In genomic region chr17:75511610-75512575, GRCh38 we compare ENCODE assay signal across 12 cellular contexts. TPM values are rescaled to one million over a fixed set of nuclear protein-coding genes. Genes with fewer than 3 reads are reported as not detected.
A peak's percentile ranks its signal among the peaks of the same experiment; 100 is the strongest.
DNase-seq lines count a peak whose midpoint lies in the region; ATAC-seq and TF ChIP-seq lines count a peak whose summit lies in the region.
"Had no signal": no experiment of that assay in that cellular context is flagged by ENCODE, and none has a peak within 500 bp of the region (broad histone marks: within the 10 kb centered on the region; RNA-seq: fewer than 3 reads in every experiment).

No MANE protein-coding gene starts in this region.

- no peak for ATAC-seq in HG03520 (IDR thresholded peaks at IDR 0.05; ENCODE audit: unreplicated experiment)
- ATAC-seq: CD8-positive, alpha-beta T cell had no signal

- H3K9me2 ChIP-seq in hepatocyte (replicated peaks; ENCODE audit: insufficient read depth) (no peaks in the 10 kb centered on the region), GM23248 (ENCODE audit: insufficient read depth) (no peaks in the 10 kb centered on the region)

- peaks cover 25% of the 10 kb centered on the region for H4K20me1 ChIP-seq in hepatocyte (ENCODE audit: insufficient read depth, poor library complexity, severe bottlenecking)
- no peaks in the 10 kb centered on the region for H4K20me1 ChIP-seq in GM23248 (ENCODE audit: insufficient read depth)

- H3K4me1 ChIP-seq in HEK293 (ENCODE audit: control insufficient read depth, insufficient read depth, low read length): no peaks in the 10 kb centered on the region
- H3K4me1 ChIP-seq in hepatocyte (ENCODE audit: insufficient read depth): peaks cover 40% of the 10 kb centered on the region
- H3K4me1 ChIP-seq in spleen: peaks cover 0 to 92% (median 50%) of the 10 kb centered on the region in 6 donors
- no peaks in the 10 kb centered on the region for H3K4me1 ChIP-seq in GM23248 (ENCODE audit: insufficient read depth)

- H3K4me2 ChIP-seq in hepatocyte (peak overlapping the region; percentile 100), GM23248 (ENCODE audit: unreplicated experiment) (no peak overlapping the region)
- H3K4me2 ChIP-seq: smooth muscle cell had no signal

- in situ Hi-C loops in GM23248 (cut with MboI): loop anchor here (10.0 kb wide), 1 partner anchor 87 kb away; no protein-coding TSS in a partner anchor

- no peak for TF ChIP-seq CTCF in HEK293 (tag by site-specific recombination; IDR thresholded peaks at IDR 0.05)
- TF ChIP-seq CTCF in hepatocyte (IDR thresholded peaks at IDR 0.05; ENCODE audit: poor library complexity): no peak
- no peak for TF ChIP-seq CTCF in spleen (IDR thresholded peaks at IDR 0.05 in 8 of 11, conservative IDR thresholded peaks at IDR 0.05 in 3 of 11)

- H3K9me3 ChIP-seq in HEK293 (ENCODE audit: control insufficient read depth, insufficient read depth, low read depth, low read length) (no peaks in the 10 kb centered on the region), hepatocyte (ENCODE audit: low read depth) (no peaks in the 10 kb centered on the region), spleen (no peaks in the 10 kb centered on the region), GM23248 (ENCODE audit: low read depth) (no peaks in the 10 kb centered on the region)

- H3K36me3 ChIP-seq in HEK293 (ENCODE audit: control insufficient read depth in 2 of 2, insufficient read depth in 1 of 2, low read length in 2 of 2) (peaks cover 9 to 53% of the 10 kb centered on the region in 2 experiments; a peak in 2 of 3 replicates), hepatocyte (replicated peaks; ENCODE audit: insufficient read depth, low read depth) (no peaks in the 10 kb centered on the region), spleen (peaks cover 0 to 35% (median 0%) of the 10 kb centered on the region in 6 donors), GM23248 (ENCODE audit: low read depth) (no peaks in the 10 kb centered on the region)

- H3K27ac ChIP-seq in HEK293 (ENCODE audit: extremely low read depth, low read depth, low read length): no peak overlapping the region
- H3K27ac ChIP-seq in hepatocyte: peak overlapping the region; percentile 28
- H3K27ac ChIP-seq in spleen: peak overlapping the region in 7 of 8 donors; percentile 55 to 90 (median 83)
- H3K27ac ChIP-seq in GM23248: no peak overlapping the region

- intact Hi-C loops in spleen (cut with DNase I; ENCODE audit: low total_unique reads): loop anchor here (10.0 kb wide), 1 partner anchor 87 kb away; no protein-coding TSS in a partner anchor

- TF ChIP-seq POLR2A in spleen (IDR thresholded peaks at IDR 0.05): no peak

- H3K9ac ChIP-seq in GM23248: no peak overlapping the region

- H3F3A ChIP-seq in GM23248 (ENCODE audit: insufficient read depth): no peaks in the 10 kb centered on the region

- CTCF ChIA-PET in HEK293 (lab: Yijun Ruan, JAX): interaction anchor here (0.5 to 1.2 kb wide), 3 partner anchors 11 to 89 kb away, joined by 3 read pairs; no protein-coding TSS in a partner anchor

- H3K4me3 ChIP-seq in HEK293 (ENCODE audit: low read depth, low read length): no peak overlapping the region
- H3K4me3 ChIP-seq in hepatocyte: no peak overlapping the region
- H3K4me3 ChIP-seq in spleen: peak overlapping the region; percentile 19 to 99 (median 94)
- H3K4me3 ChIP-seq in GM23248: no peak overlapping the region
- H3K4me3 ChIP-seq: smooth muscle cell had no signal

- DNase-seq in astrocyte of the hippocampus (ENCODE audit: low read depth, low spot score) (peak; percentile 59), hepatocyte (ENCODE audit: low spot score) (peak; percentile 74), spleen (peak; percentile 71), GM23248 (no peak), kidney glomerular epithelial cell (lab: John Stamatoyannopoulos, UW) (no peak), NCI-H1694 (lab: John Stamatoyannopoulos, UW) (no peak)
- DNase-seq: activated CD4-positive, CD25-positive, alpha-beta regulatory T cell; CD8-positive, alpha-beta T cell; immature natural killer cell had no signal

- WGBS in hepatocyte (ENCODE audit: low lambda C conversion rate, missing lambda C conversion rate): 69% methylated on average over 13 of the region's 13 CpGs
- 60 to 78% (median 71%) methylated on average over 11 to 13 of the region's 13 CpGs for WGBS in spleen, 5 donors
- WGBS in GM23248 (ENCODE audit: low coverage in 1 of 2, low lambda C conversion rate in 2 of 2, missing lambda C conversion rate in 2 of 2), 2 experiments: 88 to 91% methylated on average over 13 of the region's 13 CpGs

- no peaks in the 10 kb centered on the region for H3K27me3 ChIP-seq in hepatocyte
- peaks cover 0 to 18% (median 0%) of the 10 kb centered on the region in 7 donors for H3K27me3 ChIP-seq in spleen (replicated peaks in 1 of 7)
- no peaks in the 10 kb centered on the region for H3K27me3 ChIP-seq in GM23248 (replicated peaks; ENCODE audit: insufficient read depth)

- no peak overlapping the region for H2AFZ ChIP-seq in hepatocyte
- H2AFZ ChIP-seq in GM23248: no peak overlapping the region

- H3K79me2 ChIP-seq in hepatocyte (peaks cover 63% of the 10 kb centered on the region), GM23248 (ENCODE audit: insufficient read depth) (0 out of 2 replicates have a peak, but pooled peaks cover 4% of the 10 kb centered on the region)

- POLR2A ChIA-PET in HEK293 (lab: Yijun Ruan, JAX): interaction anchor here (0.6 to 2.2 kb wide), 8 partner anchors 9 to 215 kb away, joined by 3 to 7 read pairs (median 4); partner anchors contain the start of genes GRB2 and LLGL2

TF ChIP-seq in HEK293, 187 proteins besides CTCF, POLR2A, EP300 and RAD21 (continues in another document):
- TF ChIP-seq ZNF629 (tag by site-specific recombination; IDR thresholded peaks at IDR 0.05): no peak
- no peak for TF ChIP-seq ZNF211 (tag by site-specific recombination; IDR thresholded peaks at IDR 0.05; ENCODE audit: low read depth)
- peak; percentile 74 for TF ChIP-seq ZNF335 (tag by site-specific recombination; conservative IDR thresholded peaks at IDR 0.05)
- peak; percentile 65 for TF ChIP-seq ZIC2 (tag by site-specific recombination; IDR thresholded peaks at IDR 0.05)
- peak; percentile 50; the same call in 1 of the 2 replicates for TF ChIP-seq SP7 (tag by site-specific recombination; IDR thresholded peaks at IDR 0.05)
- TF ChIP-seq TSHZ1 (tag by site-specific recombination; IDR thresholded peaks at IDR 0.05; ENCODE audit: borderline replicate concordance): no peak
- TF ChIP-seq ZBTB1 (tag by site-specific recombination; IDR thresholded peaks at IDR 0.05): no peak
- TF ChIP-seq ZNF23 (tag by site-specific recombination; IDR thresholded peaks at IDR 0.05; ENCODE audit: borderline replicate concordance): no peak
- 0 out of 2 replicates have a peak, but pooled peaks have one; percentile 12 for TF ChIP-seq ZNF366 (tag by site-specific recombination; conservative IDR thresholded peaks at IDR 0.05)
- TF ChIP-seq KLF9 (tag by site-specific recombination; IDR thresholded peaks at IDR 0.05; ENCODE audit: low read depth): no peak
- TF ChIP-seq ZNF501 (tag by site-specific recombination; IDR thresholded peaks at IDR 0.05): no peak
- peak; percentile 36 for TF ChIP-seq SP2 (tag by site-specific recombination; IDR thresholded peaks at IDR 0.05)

RNA-seq across cellular contexts. Expression of gene CASKIN2, which starts 3.4 kb away (rescaled TPM):
- total RNA-seq in hepatocyte (5.3 and 9.8 TPM in 2 replicates), spleen (100 to 1,000 TPM in 3 of 7 donors, 10 to 100 TPM in 4; 33.5 to 135 (median 51.1) TPM)
- polyA plus RNA-seq in hepatocyte (14.5 and 16.2 TPM in 2 replicates), spleen (10 to 100 TPM in 1 of 3 donors, 1 to 10 TPM in 2; 4.7 to 27.8 (median 6.2) TPM), GM23248 (2016; fragmentation: Nextera tagmentation; extraction: Ambion mirVana) (1.9 and 2.0 TPM in 2 replicates)
- 6.2 and 9.2 TPM in 2 replicates for total RNA-seq in GM23248 (2014; rRNA removed; shearing (Covaris generic))
- polyA plus RNA-seq: immature natural killer cell had no signal

RNA-seq across cellular contexts. Expression of gene TSEN54, which starts 4.4 kb away (rescaled TPM):
- total RNA-seq in hepatocyte: 30.4 and 42.5 TPM in 2 replicates
- polyA plus RNA-seq in hepatocyte: 46.3 and 52.3 TPM in 2 replicates
- total RNA-seq in spleen: 10 to 100 TPM; 31.0 to 58.1 (median 35.4) TPM
- 10 to 100 TPM; 40.8 to 87.8 (median 68.9) TPM for polyA plus RNA-seq in spleen
- total RNA-seq in GM23248 (2014; rRNA removed; shearing (Covaris generic)): 10.7 and 25.4 TPM in 2 replicates
- 7.9 and 9.8 TPM in 2 replicates for polyA plus RNA-seq in GM23248 (2016; fragmentation: Nextera tagmentation; extraction: Ambion mirVana)

RNA-seq across cellular contexts. Expression of gene LLGL2, which starts 13.6 kb away (rescaled TPM):
- total RNA-seq in hepatocyte: 60.9 and 81.8 TPM in 2 replicates
- 154 and 194 TPM in 2 replicates for polyA plus RNA-seq in hepatocyte
- total RNA-seq in spleen: 10 to 100 TPM; 44.0 to 97.8 (median 75.1) TPM
- 100 to 1,000 TPM in 1 of 3 donors, 10 to 100 TPM in 2; 28.6 to 153 (median 92.6) TPM for polyA plus RNA-seq in spleen
- total RNA-seq in GM23248 (2014; rRNA removed; shearing (Covaris generic)): not detected in 2 replicates
- polyA plus RNA-seq in GM23248 (2016; fragmentation: Nextera tagmentation; extraction: Ambion mirVana): not detected in 2 replicates

RNA-seq across cellular contexts. Expression of gene TMEM94, which starts 55.5 kb away (rescaled TPM):
- 18.7 and 53.5 TPM in 2 replicates for total RNA-seq in hepatocyte
- 43.5 and 50.7 TPM in 2 replicates for polyA plus RNA-seq in hepatocyte
- total RNA-seq in spleen: 100 to 1,000 TPM in 1 of 7 donors, 10 to 100 TPM in 6; 66.6 to 101 (median 94.1) TPM
- 10 to 100 TPM; 24.8 to 77.8 (median 59.5) TPM for polyA plus RNA-seq in spleen
- 24.5 and 54.0 TPM in 2 replicates for total RNA-seq in GM23248 (2014; rRNA removed; shearing (Covaris generic))
- polyA plus RNA-seq in GM23248 (2016; fragmentation: Nextera tagmentation; extraction: Ambion mirVana): 11.4 and 14.3 TPM in 2 replicates

Comparison
In these comparisons a context has a peak if more than half of its experiments do, and no peak if none do; other contexts are left out.
1. H3K27ac ChIP-seq: peak in hepatocyte (single experiment) and spleen (7 of 8); none in HEK293 (single experiment) and GM23248 (single experiment).
2. H3K4me3 ChIP-seq: peak in spleen (8 of 8); none in HEK293 (single experiment), hepatocyte (single experiment) and GM23248 (single experiment).
3. DNase-seq: peak in astrocyte of the hippocampus (single experiment), hepatocyte (single experiment) and spleen (single experiment); none in GM23248 (single experiment), kidney glomerular epithelial cell (single experiment) and NCI-H1694 (single experiment).
4. RNA of gene LLGL2, which starts 13.6 kb away (total RNA-seq): 60.9 to 81.8 TPM in hepatocyte and 44.0 to 97.8 TPM in spleen; not detected in GM23248; every median in the first group is over 10 times any median in the second.